21 cellular contexts compared by ENCODE assay signal in the genomic region with DNA sequence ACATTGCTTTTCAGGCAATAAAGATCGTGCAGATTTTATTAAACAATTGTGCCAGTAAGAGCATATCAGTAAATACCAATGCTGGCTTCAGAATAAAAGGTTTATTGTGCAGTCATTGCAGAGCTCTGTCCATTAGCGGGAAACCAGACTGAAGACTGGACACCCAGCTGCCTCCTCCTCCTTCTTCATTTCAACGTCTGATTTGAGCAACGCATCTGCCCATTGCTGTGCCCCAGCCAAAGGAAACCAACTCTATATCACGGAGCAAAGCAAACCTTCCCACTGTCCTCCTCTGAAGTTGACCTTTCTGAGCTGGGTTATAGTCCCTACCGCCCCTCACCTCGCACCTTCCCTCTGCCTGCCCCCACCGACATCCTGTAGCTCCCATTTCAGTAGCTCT.
DNase-seq lines count a peak whose midpoint lies in the region; ATAC-seq and TF ChIP-seq lines count a peak whose summit lies in the region.
"Had no signal": no experiment of that assay in that cellular context is flagged by ENCODE, and none has a peak within 500 bp of the region (broad histone marks: within the 10 kb centered on the region; RNA-seq: fewer than 3 reads in every experiment).

No MANE protein-coding gene starts in this region.

- intact Hi-C loops in transverse colon (cut with DNase I; ENCODE audit: low total_unique reads): no loop called here
- intact Hi-C loops in ascending aorta (cut with DNase I): no loop called here

- no peak for TF ChIP-seq POLR2A in transverse colon (IDR thresholded peaks at IDR 0.05)

- ATAC-seq in GM19035 (IDR thresholded peaks at IDR 0.05; ENCODE audit: unreplicated experiment): no peak
- no peak for ATAC-seq in HG02759 (IDR thresholded peaks at IDR 0.05; ENCODE audit: unreplicated experiment)
- ATAC-seq: GM23338 had no signal

- H3K9me3 ChIP-seq in transverse colon (no peaks in the 10 kb centered on the region), ascending aorta (no peaks in the 10 kb centered on the region)
- H3K9me3 ChIP-seq: BE2C, SJSA1 had no signal

- H3K27me3 ChIP-seq in transverse colon (no peaks in the 10 kb centered on the region), ascending aorta (no peaks in the 10 kb centered on the region)
- H3K27me3 ChIP-seq: SJSA1 had no signal

- in situ Hi-C loops in transverse colon (cut with MboI; ENCODE audit: low pct_ligation_motif_present in 1 of 4, low pct_unique_long_range_greater_than_20kb in 1 of 4, low sequenced_read_pairs in 3 of 4): no loop called here

- H3K36me3 ChIP-seq in transverse colon: no peaks in the 10 kb centered on the region
- H3K36me3 ChIP-seq in ascending aorta: no peaks in the 10 kb centered on the region
- H3K36me3 ChIP-seq: BE2C, SJSA1 had no signal

- no peak for TF ChIP-seq EP300 in transverse colon (IDR thresholded peaks at IDR 0.05; ENCODE audit: low read depth)

- H3K4me3 ChIP-seq in transverse colon (no peak overlapping the region), ascending aorta (no peak overlapping the region)
- H3K4me3 ChIP-seq: GM23338, SJSA1 had no signal

- H3K4me1 ChIP-seq in transverse colon (peaks cover 12 to 45% (median 22%) of the 10 kb centered on the region in 4 donors), ascending aorta (no peaks in the 10 kb centered on the region)
- H3K4me1 ChIP-seq: BE2C, SJSA1 had no signal

- TF ChIP-seq CTCF in transverse colon (IDR thresholded peaks at IDR 0.05) (no peak), ascending aorta (IDR thresholded peaks at IDR 0.05) (no peak)

- H3K27ac ChIP-seq in angular gyrus (ENCODE audit: low read depth, low read length): peak overlapping the region; percentile 53
- H3K27ac ChIP-seq in transverse colon: peak overlapping the region in 3 of 4 donors; percentile 0 to 18 (median 3)
- H3K27ac ChIP-seq in ascending aorta: no peak overlapping the region
- H3K27ac ChIP-seq: HL-60, SJSA1 had no signal

- 77 to 78% methylated on average over 8 of the region's 8 CpGs for WGBS in transverse colon (ENCODE audit: low coverage in 1 of 2), 2 donors

- peak; percentile 52 to 68 for DNase-seq in hippocampal formation (lab: John Stamatoyannopoulos, UW)
- peak; percentile 92 for DNase-seq in pons (ENCODE audit: low spot score)
- no peak for DNase-seq in transverse colon
- DNase-seq in ascending aorta (ENCODE audit: low spot score in 2 of 2): no peak
- DNase-seq: BE2C; Calu3; CD4-positive, alpha-beta T cell; DMS53; MV-4-11; NCI-H1417; NCI-H187 treated with DMSO at 0.1 percent for 48 hours; NCI-H2171; NCI-H446 treated with DMSO at 0.1 percent for 48 hours; NCI-H774; RPMI8226 had no signal

Comparison
In these comparisons a context has a peak if more than half of its experiments do, and no peak if none do; other contexts are left out.
1. H3K27ac ChIP-seq: peak in angular gyrus (single experiment) and transverse colon (3 of 4); none in ascending aorta (0 of 2).
2. DNase-seq: peak in hippocampal formation (2 of 2) and pons (single experiment); none in transverse colon (single experiment) and ascending aorta (0 of 2).